ENCODE assay signal across 32 cellular contexts in genomic region chr4:124155239-124155638, GRCh38.
"Had no signal": no experiment of that assay in that cellular context is flagged by ENCODE, and none has a peak within 500 bp of the region (broad histone marks: within the 10 kb centered on the region; RNA-seq: fewer than 3 reads in every experiment).

No MANE protein-coding gene starts in this region.

- H3K4me1 ChIP-seq: adrenal gland, body of pancreas, breast epithelium had no signal

- H3K4me1 Mint-ChIP-seq: activated B cell treated with CpG ODN at 0.5 μM for 24 hours; activated CD4-positive, alpha-beta T cell treated with anti-CD3 and anti-CD28 coated beads, Interleukin-2, amount 10 ng/mL, durations not matched to agents 24 days and 14 days; activated naive CD8-positive, alpha-beta T cell treated with anti-CD3 and anti-CD28 coated beads for 36 hours; activated T-helper 17 cell treated with anti-CD3 and anti-CD28 coated beads, Interleukin-2, amount 50 U/mL, for 72 hours had no signal

- H3K27me3 ChIP-seq: adrenal gland, body of pancreas, brain microvascular endothelial cell, breast epithelium had no signal

- H3K9me3 Mint-ChIP-seq: activated B cell treated with CpG ODN at 0.5 μM for 24 hours; activated CD4-positive, alpha-beta memory T cell treated with anti-CD3 and anti-CD28 coated beads for 36 hours; activated CD4-positive, alpha-beta T cell treated with anti-CD3 and anti-CD28 coated beads, Interleukin-2, amount 10 ng/mL, durations not matched to agents 24 days and 14 days; activated CD8-positive, alpha-beta T cell treated with anti-CD3 and anti-CD28 coated beads for 36 hours; activated naive CD4-positive, alpha-beta T cell treated with anti-CD3 and anti-CD28 coated beads for 36 hours; activated naive CD8-positive, alpha-beta T cell treated with anti-CD3 and anti-CD28 coated beads for 36 hours; activated T-helper 1 cell treated with anti-CD3 and anti-CD28 coated beads, Interleukin-12 subunit alpha, Interleukin-12 subunit beta, Interleukin-2, Interleukin-4 antibody, amounts not matched to agents 30 ng/mL and 10 ng/mL and 1 ng/mL, durations not matched to agents 14 hours and 24 hours and 36 hours; T-helper 2 cell treated with Interferon-gamma antibody and Interleukin-4, amounts not matched to agents 5 μg/mL and 100 μg/mL, for 36 hours had no signal

- H3K9me3 ChIP-seq: adrenal gland, body of pancreas, breast epithelium had no signal

- H3K27me3 Mint-ChIP-seq: activated B cell treated with CpG ODN at 0.5 μM for 24 hours; activated CD4-positive, alpha-beta memory T cell treated with anti-CD3 and anti-CD28 coated beads for 36 hours; activated CD4-positive, alpha-beta T cell treated with anti-CD3 and anti-CD28 coated beads, Interleukin-2, amount 10 ng/mL, durations not matched to agents 24 days and 14 days; activated CD8-positive, alpha-beta T cell treated with anti-CD3 and anti-CD28 coated beads for 36 hours; activated naive CD8-positive, alpha-beta T cell treated with anti-CD3 and anti-CD28 coated beads for 36 hours had no signal

- H3K4me3 Mint-ChIP-seq: activated B cell treated with CpG ODN at 0.5 μM for 24 hours; activated CD4-positive, alpha-beta memory T cell treated with anti-CD3 and anti-CD28 coated beads for 36 hours; activated CD4-positive, alpha-beta T cell treated with anti-CD3 and anti-CD28 coated beads, Interleukin-2, amount 10 ng/mL, durations not matched to agents 24 days and 14 days; activated CD8-positive, alpha-beta T cell treated with anti-CD3 and anti-CD28 coated beads for 36 hours; activated naive CD4-positive, alpha-beta T cell treated with anti-CD3 and anti-CD28 coated beads for 36 hours; activated naive CD8-positive, alpha-beta T cell treated with anti-CD3 and anti-CD28 coated beads for 36 hours; activated T-cell treated with anti-CD3 and anti-CD28 coated beads, Interleukin-2, amount 50 U/mL, for 4 hours; activated T-cell treated with anti-CD3 and anti-CD28 coated beads, Interleukin-2, amount 50 U/mL, for 72 hours; activated T-helper 1 cell treated with anti-CD3 and anti-CD28 coated beads, Interleukin-12 subunit alpha, Interleukin-12 subunit beta, Interleukin-2, Interleukin-4 antibody, amounts not matched to agents 30 ng/mL and 10 ng/mL and 1 ng/mL, durations not matched to agents 14 hours and 24 hours and 36 hours; activated T-helper 17 cell treated with anti-CD3 and anti-CD28 coated beads, Interleukin-2, amount 50 U/mL, for 72 hours; T-helper 2 cell treated with Interferon-gamma antibody and Interleukin-4, amounts not matched to agents 5 μg/mL and 100 μg/mL, for 36 hours had no signal

- H3K36me3 Mint-ChIP-seq: activated CD4-positive, alpha-beta memory T cell treated with anti-CD3 and anti-CD28 coated beads for 36 hours; activated naive CD4-positive, alpha-beta T cell treated with anti-CD3 and anti-CD28 coated beads, Interleukin-2, amount 50 U/mL, for 72 hours; activated naive CD8-positive, alpha-beta T cell treated with anti-CD3 and anti-CD28 coated beads for 36 hours had no signal

- H3K27ac Mint-ChIP-seq: activated B cell treated with CpG ODN at 0.5 μM for 24 hours; activated CD4-positive, alpha-beta memory T cell treated with anti-CD3 and anti-CD28 coated beads for 36 hours; activated CD4-positive, alpha-beta T cell treated with anti-CD3 and anti-CD28 coated beads, Interleukin-2, amount 10 ng/mL, durations not matched to agents 24 days and 14 days; activated CD8-positive, alpha-beta T cell treated with anti-CD3 and anti-CD28 coated beads for 36 hours; activated naive CD4-positive, alpha-beta T cell treated with anti-CD3 and anti-CD28 coated beads for 36 hours; activated naive CD4-positive, alpha-beta T cell treated with anti-CD3 and anti-CD28 coated beads, Interleukin-2, amount 50 U/mL, for 72 hours; activated naive CD8-positive, alpha-beta T cell treated with anti-CD3 and anti-CD28 coated beads for 36 hours; activated T-cell treated with anti-CD3 and anti-CD28 coated beads, Interleukin-2, amount 50 U/mL, for 72 hours; activated T-helper 1 cell treated with anti-CD3 and anti-CD28 coated beads, Interleukin-12 subunit alpha, Interleukin-12 subunit beta, Interleukin-2, Interleukin-4 antibody, amounts not matched to agents 30 ng/mL and 10 ng/mL and 1 ng/mL, durations not matched to agents 14 hours and 24 hours and 36 hours; activated T-helper 17 cell treated with anti-CD3 and anti-CD28 coated beads, Interleukin-2, amount 50 U/mL, for 72 hours; T-helper 2 cell treated with Interferon-gamma antibody and Interleukin-4, amounts not matched to agents 5 μg/mL and 100 μg/mL, for 36 hours had no signal

- H3K4me3 ChIP-seq: adrenal gland, body of pancreas, breast epithelium had no signal

- H3K36me3 ChIP-seq: adrenal gland, brain microvascular endothelial cell, breast epithelium had no signal

- ATAC-seq: activated CD8-positive, alpha-beta T cell treated with anti-CD3 and anti-CD28 coated beads for 36 hours; activated naive CD4-positive, alpha-beta T cell treated with anti-CD3 and anti-CD28 coated beads, Interleukin-2, amount 50 U/mL, for 72 hours; activated T-cell treated with anti-CD3 and anti-CD28 coated beads, Interleukin-2, amount 50 U/mL, for 4 hours; activated T-cell treated with anti-CD3 and anti-CD28 coated beads, Interleukin-2, amount 50 U/mL, for 72 hours; activated T-helper 17 cell treated with anti-CD3 and anti-CD28 coated beads, Interleukin-2, amount 50 U/mL, for 72 hours; body of pancreas had no signal

- DNase-seq: activated B cell treated with CpG ODN at 0.5 μM for 24 hours; activated CD4-positive, alpha-beta memory T cell treated with anti-CD3 and anti-CD28 coated beads for 36 hours; activated CD4-positive, alpha-beta T cell treated with anti-CD3 and anti-CD28 coated beads for 4 hours; activated CD4-positive, alpha-beta T cell treated with anti-CD3 and anti-CD28 coated beads, Interleukin-2, amount 10 ng/mL, durations not matched to agents 24 days and 14 days; activated CD4-positive, alpha-beta T cell treated with anti-CD3 and anti-CD28 coated beads, Interleukin-2, amount 50 U/mL, for 1 hour; activated CD4-positive, alpha-beta T cell treated with anti-CD3 and anti-CD28 coated beads, Interleukin-2, amount 50 U/mL, for 4 hours; activated CD4-positive, CD25-positive, alpha-beta regulatory T cell treated with anti-CD3 and anti-CD28 coated beads, Interleukin-2, amount 50 U/mL, for 72 hours; activated CD8-positive, alpha-beta memory T cell treated with anti-CD3 and anti-CD28 coated beads, Interleukin-2, amount 50 U/mL, for 4 hours; activated CD8-positive, alpha-beta T cell treated with anti-CD3 and anti-CD28 coated beads for 36 hours; activated effector memory CD4-positive, alpha-beta T cell treated with anti-CD3 and anti-CD28 coated beads, Interleukin-2, amount 50 U/mL, for 16 hours; activated gamma-delta T cell treated with Interleukin-2 at 50 U/mL for 16 hours; activated naive CD4-positive, alpha-beta T cell; activated naive CD4-positive, alpha-beta T cell treated with anti-CD3 and anti-CD28 coated beads for 36 hours; activated naive CD4-positive, alpha-beta T cell treated with anti-CD3 and anti-CD28 coated beads, Interleukin-2, amount 50 U/mL, for 16 hours; activated naive CD8-positive, alpha-beta T cell treated with anti-CD3 and anti-CD28 coated beads for 36 hours; activated T-cell treated with anti-CD3 and anti-CD28 coated beads for 4 hours; activated T-cell treated with anti-CD3 and anti-CD28 coated beads, Interleukin-2, amount 50 U/mL, for 1 hour; activated T-cell treated with anti-CD3 and anti-CD28 coated beads, Interleukin-2, amount 50 U/mL, for 4 hours; activated T-cell treated with anti-CD3 and anti-CD28 coated beads, Interleukin-2, amount 50 U/mL, for 72 hours; adrenal gland; amniotic stem cell; aorta; body of pancreas; brain microvascular endothelial cell; central memory CD4-positive, alpha-beta T cell; T-helper 2 cell; T-helper 9 cell had no signal
